In the genomic region with DNA sequence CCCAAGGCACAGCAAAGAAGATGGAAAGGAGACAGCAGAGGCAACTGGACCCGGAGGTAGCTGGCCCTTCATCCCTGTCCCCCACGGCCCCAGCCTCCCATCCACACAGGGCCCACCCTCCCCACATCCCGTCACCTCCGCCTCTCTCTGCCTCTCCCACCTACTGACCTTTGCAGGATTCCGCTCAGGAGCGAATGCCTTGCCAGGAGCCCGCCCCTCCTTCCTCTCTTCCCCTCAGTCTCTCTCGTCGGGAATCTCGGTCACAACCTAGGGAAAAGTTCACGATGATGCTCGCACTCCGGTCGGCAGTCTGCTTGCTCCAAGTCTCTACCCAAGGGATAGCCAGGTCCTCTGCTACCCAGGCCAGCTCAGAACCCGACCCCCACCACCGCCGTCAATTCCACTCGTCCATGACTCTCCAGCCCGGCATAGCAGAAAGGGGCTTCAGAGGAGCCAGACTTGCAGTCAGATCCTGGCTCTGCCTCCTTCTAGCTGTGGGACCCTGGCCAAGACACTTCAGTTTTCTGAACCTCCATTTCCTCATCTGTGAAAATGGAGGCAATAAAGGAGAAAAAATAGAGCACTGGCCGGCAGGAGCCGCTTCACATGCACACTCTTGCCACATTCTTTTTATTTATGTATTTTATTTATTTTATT, we compare ENCODE assay signal across 13 cellular contexts. TPM values are rescaled to one million over a fixed set of nuclear protein-coding genes. Genes with fewer than 3 reads are reported as not detected.
DNase-seq lines count a peak whose midpoint lies in the region; ATAC-seq, FAIRE-seq and TF ChIP-seq lines count a peak whose summit lies in the region.
"Had no signal": no experiment of that assay in that cellular context is flagged by ENCODE, and none has a peak within 500 bp of the region (broad histone marks: within the 10 kb centered on the region; RNA-seq: fewer than 3 reads in every experiment).

No MANE protein-coding gene starts in this region.

- H3K27ac ChIP-seq in SJSA1 (peak overlapping the region; percentile 17), thoracic aorta (peak overlapping the region; percentile 20 to 39)
- H3K27ac ChIP-seq: brain microvascular endothelial cell had no signal

- H3K36me3 ChIP-seq in SJSA1 (peaks cover 91% of the 10 kb centered on the region), thoracic aorta (peaks cover 48% of the 10 kb centered on the region)

- no peak for DNase-seq in activated naive CD4-positive, alpha-beta T cell treated with anti-CD3 and anti-CD28 coated beads, Interleukin-2, amount 10 ng/mL, durations not matched to agents 7 days and 5 days
- no peak for DNase-seq in activated naive CD4-positive, alpha-beta T cell (lab: John Stamatoyannopoulos, UW)
- DNase-seq in SJSA1 (ENCODE audit: low read depth in 1 of 2, low spot score in 2 of 2) = no peak
- DNase-seq in naive thymus-derived CD8-positive, alpha-beta T cell = no peak
- DNase-seq in thoracic aorta (ENCODE audit: low spot score) = no peak
- no peak for DNase-seq in GM12892 (ENCODE audit: insufficient read length)
- DNase-seq in activated CD4-positive, alpha-beta T cell treated with anti-CD3 and anti-CD28 coated beads for 36 hours = no peak
- DNase-seq: activated CD4-positive, alpha-beta T cell treated with anti-CD3 and anti-CD28 coated beads, Interleukin-2, amount 10 ng/mL, durations not matched to agents 7 days and 5 days; brain microvascular endothelial cell; NCI-H446 had no signal

- no peaks in the 10 kb centered on the region for H3K27me3 Mint-ChIP-seq in activated naive CD4-positive, alpha-beta T cell treated with anti-CD3 and anti-CD28 coated beads, Interleukin-2, amount 10 ng/mL, durations not matched to agents 7 days and 5 days
- no peaks in the 10 kb centered on the region for H3K27me3 Mint-ChIP-seq in naive thymus-derived CD8-positive, alpha-beta T cell
- H3K27me3 Mint-ChIP-seq in activated CD4-positive, alpha-beta T cell treated with anti-CD3 and anti-CD28 coated beads for 36 hours = no peaks in the 10 kb centered on the region
- H3K27me3 Mint-ChIP-seq: activated CD4-positive, alpha-beta T cell treated with anti-CD3 and anti-CD28 coated beads, Interleukin-2, amount 10 ng/mL, durations not matched to agents 7 days and 5 days had no signal

- peaks cover 30% of the 10 kb centered on the region for H3K4me1 Mint-ChIP-seq in activated naive CD4-positive, alpha-beta T cell treated with anti-CD3 and anti-CD28 coated beads, Interleukin-2, amount 10 ng/mL, durations not matched to agents 7 days and 5 days
- H3K4me1 Mint-ChIP-seq in naive thymus-derived CD8-positive, alpha-beta T cell = peaks cover 23 to 39% (median 29%) of the 10 kb centered on the region in 4 donors
- peaks cover 30% of the 10 kb centered on the region for H3K4me1 Mint-ChIP-seq in activated CD4-positive, alpha-beta T cell treated with anti-CD3 and anti-CD28 coated beads for 36 hours

- no peak overlapping the region for H3K4me3 Mint-ChIP-seq in activated naive CD4-positive, alpha-beta T cell treated with anti-CD3 and anti-CD28 coated beads, Interleukin-2, amount 10 ng/mL, durations not matched to agents 7 days and 5 days
- no peak overlapping the region for H3K4me3 Mint-ChIP-seq in naive thymus-derived CD8-positive, alpha-beta T cell
- no peak overlapping the region for H3K4me3 Mint-ChIP-seq in activated CD4-positive, alpha-beta T cell treated with anti-CD3 and anti-CD28 coated beads for 36 hours
- H3K4me3 Mint-ChIP-seq: activated CD4-positive, alpha-beta T cell treated with anti-CD3 and anti-CD28 coated beads, Interleukin-2, amount 10 ng/mL, durations not matched to agents 7 days and 5 days; T-helper 2 cell treated with Interferon-gamma antibody and Interleukin-4, amounts not matched to agents 5 μg/mL and 100 μg/mL, for 36 hours had no signal

- POLR2A ChIA-PET in naive thymus-derived CD8-positive, alpha-beta T cell (lab: Charles Lee) = no interaction called here
- POLR2A ChIA-PET in activated CD4-positive, alpha-beta T cell treated with anti-CD3 and anti-CD28 coated beads for 36 hours (lab: Charles Lee) = no interaction called here

- no peaks in the 10 kb centered on the region for H3K27me3 ChIP-seq in SJSA1 (replicated peaks)
- H3K27me3 ChIP-seq in thoracic aorta (replicated peaks; ENCODE audit: insufficient read depth) = no peaks in the 10 kb centered on the region
- H3K27me3 ChIP-seq: brain microvascular endothelial cell had no signal

- H3K4me3 ChIP-seq in SJSA1 = no peak overlapping the region
- H3K4me3 ChIP-seq in thoracic aorta = no peak overlapping the region
- H3K4me3 ChIP-seq: skin epidermis had no signal

- H3K36me3 Mint-ChIP-seq in activated naive CD4-positive, alpha-beta T cell treated with anti-CD3 and anti-CD28 coated beads, Interleukin-2, amount 10 ng/mL, durations not matched to agents 7 days and 5 days = peaks cover 31% of the 10 kb centered on the region
- peaks cover 0 to 52% (median 21%) of the 10 kb centered on the region in 3 donors for H3K36me3 Mint-ChIP-seq in naive thymus-derived CD8-positive, alpha-beta T cell
- peaks cover 17% of the 10 kb centered on the region for H3K36me3 Mint-ChIP-seq in activated CD4-positive, alpha-beta T cell treated with anti-CD3 and anti-CD28 coated beads for 36 hours (ENCODE audit: low read depth)

- FAIRE-seq in GM12892 (lab: Jason Lieb, UNC) = no peak

- no peaks in the 10 kb centered on the region; the same call in 1 of the 2 replicates for H3K9me3 ChIP-seq in SJSA1 (replicated peaks)
- no peaks in the 10 kb centered on the region for H3K9me3 ChIP-seq in thoracic aorta

- peaks cover 59% of the 10 kb centered on the region for H3K4me1 ChIP-seq in SJSA1 (replicated peaks)
- H3K4me1 ChIP-seq in thoracic aorta (ENCODE audit: control insufficient read depth in 1 of 2, low read depth in 2 of 2) = peaks cover 40 to 63% of the 10 kb centered on the region in 2 donors

- no peak for TF ChIP-seq POLR2A in GM12892 (IDR thresholded peaks at IDR 0.05; ENCODE audit: low read depth, low read length)

- CTCF ChIA-PET in activated naive CD4-positive, alpha-beta T cell treated with anti-CD3 and anti-CD28 coated beads, Interleukin-2, amount 10 ng/mL, durations not matched to agents 7 days and 5 days (lab: Charles Lee) = interaction anchor here (2.6 to 11.3 kb wide), 2 partner anchors 20 to 111 kb away, joined by 11 to 276 read pairs; no protein-coding TSS in a partner anchor
- CTCF ChIA-PET in activated CD4-positive, alpha-beta T cell treated with anti-CD3 and anti-CD28 coated beads for 36 hours (lab: Charles Lee) = interaction anchor here (0.8 kb wide), 1 partner anchor 326 kb away, joined by 3 read pairs; no protein-coding TSS in a partner anchor

- H3K27ac Mint-ChIP-seq in activated naive CD4-positive, alpha-beta T cell treated with anti-CD3 and anti-CD28 coated beads, Interleukin-2, amount 10 ng/mL, durations not matched to agents 7 days and 5 days = peak overlapping the region; percentile 43
- peak overlapping the region in 6 of 10 donors; percentile 13 to 80 (median 72) for H3K27ac Mint-ChIP-seq in naive thymus-derived CD8-positive, alpha-beta T cell
- H3K27ac Mint-ChIP-seq in activated CD4-positive, alpha-beta T cell treated with anti-CD3 and anti-CD28 coated beads for 36 hours = no peak overlapping the region
- H3K27ac Mint-ChIP-seq: activated CD4-positive, alpha-beta T cell treated with anti-CD3 and anti-CD28 coated beads, Interleukin-2, amount 10 ng/mL, durations not matched to agents 7 days and 5 days; T-helper 2 cell treated with Interferon-gamma antibody and Interleukin-4, amounts not matched to agents 5 μg/mL and 100 μg/mL, for 36 hours had no signal

- no peak for TF ChIP-seq CTCF in thoracic aorta (IDR thresholded peaks at IDR 0.05)

- H3K9me3 Mint-ChIP-seq in activated naive CD4-positive, alpha-beta T cell treated with anti-CD3 and anti-CD28 coated beads, Interleukin-2, amount 10 ng/mL, durations not matched to agents 7 days and 5 days = no peaks in the 10 kb centered on the region
- no peaks in the 10 kb centered on the region for H3K9me3 Mint-ChIP-seq in naive thymus-derived CD8-positive, alpha-beta T cell
- no peaks in the 10 kb centered on the region for H3K9me3 Mint-ChIP-seq in activated CD4-positive, alpha-beta T cell treated with anti-CD3 and anti-CD28 coated beads for 36 hours (ENCODE audit: low read depth)
- H3K9me3 Mint-ChIP-seq: activated CD4-positive, alpha-beta T cell treated with anti-CD3 and anti-CD28 coated beads, Interleukin-2, amount 10 ng/mL, durations not matched to agents 7 days and 5 days; T-helper 2 cell treated with Interferon-gamma antibody and Interleukin-4, amounts not matched to agents 5 μg/mL and 100 μg/mL, for 36 hours had no signal

- intact Hi-C loops in activated CD4-positive, alpha-beta T cell treated with anti-CD3 and anti-CD28 coated beads for 36 hours (cut with DNase I, micrococcal nuclease) = no loop called here

- ATAC-seq in naive thymus-derived CD8-positive, alpha-beta T cell = no peak
- no peak for ATAC-seq in thoracic aorta (ENCODE audit: insufficient number of reproducible peaks, low FRiP score, low read depth)
- ATAC-seq in activated CD4-positive, alpha-beta T cell treated with anti-CD3 and anti-CD28 coated beads for 36 hours = no peak
- ATAC-seq in GM19452 (IDR thresholded peaks at IDR 0.05; ENCODE audit: unreplicated experiment) = no peak

RNA-seq across cellular contexts. Expression of gene AHNAK, which starts 10.2 kb away (rescaled TPM):
- total RNA-seq in SJSA1 (2014; rRNA removed; shearing (Covaris generic)) = 306 and 345 TPM in 2 replicates
- 100 to 1,000 TPM; 227 to 231 TPM for total RNA-seq in naive thymus-derived CD8-positive, alpha-beta T cell
- 10 to 100 TPM in 1 of 3 donors, 1 to 10 TPM in 2; 7.7 to 19.8 (median 9.4) TPM for polyA plus RNA-seq in naive thymus-derived CD8-positive, alpha-beta T cell
- 1,000 to 10,000 TPM; 1,009 to 1,046 TPM for total RNA-seq in thoracic aorta
- polyA plus RNA-seq in GM12892 (2012; ENCODE audit: missing spikeins) = 15.5 TPM
- 10 to 100 TPM; 47.3 to 54.7 TPM for total RNA-seq in activated CD4-positive, alpha-beta T cell treated with anti-CD3 and anti-CD28 coated beads for 36 hours

RNA-seq across cellular contexts. Expression of gene EEF1G, which starts 37.3 kb away (rescaled TPM):
- 1,705 and 1,743 TPM in 2 replicates for total RNA-seq in SJSA1 (2014; rRNA removed; shearing (Covaris generic))
- total RNA-seq in naive thymus-derived CD8-positive, alpha-beta T cell = 1,000 to 10,000 TPM; 2,038 to 2,092 TPM
- polyA plus RNA-seq in naive thymus-derived CD8-positive, alpha-beta T cell = 1,000 to 10,000 TPM; 1,637 to 2,152 (median 1,960) TPM
- total RNA-seq in thoracic aorta = 100 to 1,000 TPM; 719 to 780 TPM
- 3,566 TPM for polyA plus RNA-seq in GM12892 (2012; ENCODE audit: missing spikeins)
- 1,000 to 10,000 TPM; 1,986 to 2,351 TPM for total RNA-seq in activated CD4-positive, alpha-beta T cell treated with anti-CD3 and anti-CD28 coated beads for 36 hours

RNA-seq across cellular contexts. Expression of gene TUT1, which starts 54.9 kb away (rescaled TPM):
- total RNA-seq in SJSA1 (2014; rRNA removed; shearing (Covaris generic)) = 8.5 and 10.1 TPM in 2 replicates
- total RNA-seq in naive thymus-derived CD8-positive, alpha-beta T cell = 10 to 100 TPM; 46.4 to 50.9 TPM
- polyA plus RNA-seq in naive thymus-derived CD8-positive, alpha-beta T cell = 10 to 100 TPM; 12.8 to 24.4 (median 16.9) TPM
- 10 to 100 TPM in 1 of 2 donors, 1 to 10 TPM in 1; 9.5 to 12.5 TPM for total RNA-seq in thoracic aorta
- polyA plus RNA-seq in GM12892 (2012; ENCODE audit: missing spikeins) = 13.1 TPM
- total RNA-seq in activated CD4-positive, alpha-beta T cell treated with anti-CD3 and anti-CD28 coated beads for 36 hours = 10 to 100 TPM; 32.5 to 36.0 TPM
